ENCODE assay signal across 9 cellular contexts in genomic region chr7:27196287-27196739, GRCh38. TPM values are rescaled to one million over a fixed set of nuclear protein-coding genes. Genes with fewer than 3 reads are reported as not detected.
DNase-seq lines count a peak whose midpoint lies in the region; ATAC-seq and TF ChIP-seq lines count a peak whose summit lies in the region.
"Had no signal": no experiment of that assay in that cellular context is flagged by ENCODE, and none has a peak within 500 bp of the region (broad histone marks: within the 10 kb centered on the region; RNA-seq: fewer than 3 reads in every experiment).

No MANE protein-coding gene starts in this region.

- H3K4me1 ChIP-seq in SK-N-SH (ENCODE audit: control insufficient read depth in 1 of 2, insufficient read depth in 2 of 2, low read depth in 1 of 2, low read length in 1 of 2) = peaks cover 0 to 4% of the 10 kb centered on the region in 2 experiments; a peak in 1 of 4 replicates
- no peaks in the 10 kb centered on the region for H3K4me1 ChIP-seq in aorta (ENCODE audit: control insufficient read depth in 1 of 2, insufficient read depth in 2 of 2, low read length in 2 of 2)

- intact Hi-C loops in head of caudate nucleus (cut with DNase I) (loop anchor here (5.0 to 10.0 kb wide), 2 partner anchors 378 to 726 kb away; no protein-coding TSS in a partner anchor), aorta (cut with DNase I) (loop anchor here (5.0 to 10.0 kb wide), 4 partner anchors 718 to 898 kb away; no protein-coding TSS in a partner anchor)

- H3K9me3 ChIP-seq in MG63 (no peaks in the 10 kb centered on the region), SK-N-SH (no peaks in the 10 kb centered on the region), aorta (ENCODE audit: control insufficient read depth, low read length) (no peaks in the 10 kb centered on the region)

- peaks cover 8% of the 10 kb centered on the region for H3F3A ChIP-seq in SK-N-SH (replicated peaks; ENCODE audit: insufficient read depth)

- TF ChIP-seq CTCF in SK-N-SH (IDR thresholded peaks at IDR 0.05) = peak; percentile 99

- peaks cover 37% of the 10 kb centered on the region for H3K4me1 Mint-ChIP-seq in activated naive CD4-positive, alpha-beta T cell treated with anti-CD3 and anti-CD28 coated beads, Interleukin-2, amount 50 U/mL, for 24 hours

- H3K27me3 ChIP-seq in MG63 (peaks cover 11% of the 10 kb centered on the region; the same call in 1 of the 2 replicates), SK-N-SH (ENCODE audit: insufficient read depth) (peaks cover 82% of the 10 kb centered on the region), aorta (ENCODE audit: control insufficient read depth in 1 of 2, insufficient read depth in 2 of 2, low read length in 1 of 2) (peaks cover 0 to 2% of the 10 kb centered on the region in 2 donors)

- no peaks in the 10 kb centered on the region for H3K79me2 ChIP-seq in SK-N-SH (ENCODE audit: insufficient read depth)

- no peak overlapping the region for H2AFZ ChIP-seq in SK-N-SH (ENCODE audit: low read depth)

- DNase-seq in DMS153 treated with DMSO at 0.1 percent for 48 hours (lab: John Stamatoyannopoulos, UW; ENCODE audit: unreplicated experiment) = peak; percentile 88
- DNase-seq in MG63 = peak; percentile 50
- peak; percentile 83 for DNase-seq in SK-N-SH
- peak; percentile 69 to 94 (median 88) for DNase-seq in head of caudate nucleus
- peak; percentile 36 for DNase-seq in pulmonary artery endothelial cell (ENCODE audit: low read depth, low spot score)
- peak; percentile 88 to 95 for DNase-seq in aorta

- no peak overlapping the region for H3K4me3 Mint-ChIP-seq in activated naive CD4-positive, alpha-beta T cell treated with anti-CD3 and anti-CD28 coated beads, Interleukin-2, amount 50 U/mL, for 24 hours

- H3K27ac ChIP-seq in SK-N-SH (ENCODE audit: low read depth in 2 of 2, low read length in 1 of 2) = no peak overlapping the region
- H3K27ac ChIP-seq in aorta (ENCODE audit: low read depth in 1 of 2, low read length in 2 of 2) = no peak overlapping the region

- TF ChIP-seq EP300 in SK-N-SH (IDR thresholded peaks at IDR 0.05; ENCODE audit: borderline replicate concordance in 1 of 2, low read depth in 1 of 2, low read length in 1 of 2) = no peak

- 3% methylated on average over 6 of the region's 6 CpGs for WGBS in SK-N-SH (ENCODE audit: low lambda C conversion rate)
- WGBS in aorta, 2 donors = 4 to 5% methylated on average over 6 of the region's 6 CpGs

- H3K9me2 ChIP-seq in SK-N-SH = no peaks in the 10 kb centered on the region

- no peak overlapping the region for H3K9ac ChIP-seq in SK-N-SH

- H4K20me1 ChIP-seq in SK-N-SH (ENCODE audit: insufficient read depth) = peaks cover 3% of the 10 kb centered on the region; the same call in 1 of the 2 replicates

- no peak overlapping the region; the same call in 1 of the 2 replicates for H3K4me2 ChIP-seq in SK-N-SH

- peak; percentile 97 for TF ChIP-seq RAD21 in SK-N-SH (IDR thresholded peaks at IDR 0.05; ENCODE audit: low read length)

- POLR2A ChIA-PET in SK-N-SH (lab: Yijun Ruan, JAX) = no interaction called here

- H3K27me3 Mint-ChIP-seq in activated naive CD4-positive, alpha-beta T cell treated with anti-CD3 and anti-CD28 coated beads, Interleukin-2, amount 50 U/mL, for 24 hours = peaks cover 61% of the 10 kb centered on the region

- ATAC-seq in aorta (ENCODE audit: low FRiP score) (peak; percentile 71), GM21576 (IDR thresholded peaks at IDR 0.05; ENCODE audit: unreplicated experiment) (no peak)

- H3K9me3 Mint-ChIP-seq in activated naive CD4-positive, alpha-beta T cell treated with anti-CD3 and anti-CD28 coated beads, Interleukin-2, amount 50 U/mL, for 24 hours = no peaks in the 10 kb centered on the region

- H3K27ac Mint-ChIP-seq in activated naive CD4-positive, alpha-beta T cell treated with anti-CD3 and anti-CD28 coated beads, Interleukin-2, amount 50 U/mL, for 24 hours = peak overlapping the region; percentile 17

- CTCF ChIA-PET in SK-N-SH (lab: Yijun Ruan, JAX) = interaction anchor here (0.6 to 5.4 kb wide), 90 partner anchors 9 to 1281 kb away, joined by 3 to 74 read pairs (median 4); partner anchors contain the start of genes HOXA11 and HOXA5

- H3K36me3 Mint-ChIP-seq in activated naive CD4-positive, alpha-beta T cell treated with anti-CD3 and anti-CD28 coated beads, Interleukin-2, amount 50 U/mL, for 24 hours = no peaks in the 10 kb centered on the region

- no peak overlapping the region for H3K4me3 ChIP-seq in MG63
- H3K4me3 ChIP-seq in SK-N-SH (ENCODE audit: low read depth in 2 of 2, low read length in 1 of 2) = peak overlapping the region in 1 of 2 experiments; percentile 15; a peak in 1 of 4 replicates
- H3K4me3 ChIP-seq in aorta (ENCODE audit: low read length in 2 of 2) = no peak overlapping the region

- H3K36me3 ChIP-seq in MG63 (no peaks in the 10 kb centered on the region), SK-N-SH (replicated peaks in 1 of 2; ENCODE audit: control insufficient read depth in 1 of 2, insufficient read depth in 2 of 2, low read length in 1 of 2) (no peaks in the 10 kb centered on the region), aorta (ENCODE audit: control insufficient read depth in 1 of 2, insufficient read depth in 2 of 2, low read length in 1 of 2) (no peaks in the 10 kb centered on the region)

TF ChIP-seq in SK-N-SH, 30 proteins besides CTCF, POLR2A, EP300 and RAD21:
- peak; percentile 33 for TF ChIP-seq MXI1 (IDR thresholded peaks at IDR 0.05; ENCODE audit: low read depth, low read length)
- TF ChIP-seq RFX5 (IDR thresholded peaks at IDR 0.05; ENCODE audit: low read length) = peak; percentile 53; the same call in 1 of the 2 replicates
- TF ChIP-seq SMC3 (IDR thresholded peaks at IDR 0.05; ENCODE audit: low read depth, low read length) = peak; percentile 78
- TF ChIP-seq USF1 (IDR thresholded peaks at IDR 0.05; ENCODE audit: borderline replicate concordance, low read depth) = no peak
- peak; percentile 32 for TF ChIP-seq CHD2 (IDR thresholded peaks at IDR 0.05; ENCODE audit: low read length, partially characterized antibody)
TF ChIP-seq in SK-N-SH: peak in this region for 4.

RNA-seq across cellular contexts. Expression of gene HOXA13, which starts 3.6 kb away (rescaled TPM):
- total RNA-seq in MG63 (2014; rRNA removed; shearing (Covaris generic); ENCODE audit: low replicate concordance) = 0.30 and 1.5 TPM in 2 replicates
- polyA plus RNA-seq in SK-N-SH (2012; rRNA removed) (not detected in 2 replicates), aorta (under 1 TPM in 1 of 2 donors, not detected in 1; 0.38 TPM)
- polyA plus RNA-seq in SK-N-SH (2012; cell fraction: cytosol; rRNA removed) = not detected in 2 replicates
- not detected in 2 replicates for polyA plus RNA-seq in SK-N-SH (2012; cell fraction: nucleus; rRNA removed)
- total RNA-seq in pulmonary artery endothelial cell (not detected in 2 replicates), aorta (not detected)
- total RNA-seq: T-helper 2 cell treated with Interferon-gamma antibody and Interleukin-4, amounts not matched to agents 100 ng/mL and 5 ng/mL, for 36 hours had no signal

RNA-seq across cellular contexts. Expression of gene HOXA11, which starts 11.3 kb away (rescaled TPM):
- 3.2 and 3.7 TPM in 2 replicates for total RNA-seq in MG63 (2014; rRNA removed; shearing (Covaris generic); ENCODE audit: low replicate concordance)
- polyA plus RNA-seq in SK-N-SH (2012; rRNA removed) (not detected in 2 replicates), aorta (under 1 TPM in 1 of 2 donors, not detected in 1; 0.13 TPM)
- polyA plus RNA-seq in SK-N-SH (2012; cell fraction: cytosol; rRNA removed) = not detected in 2 replicates
- polyA plus RNA-seq in SK-N-SH (2012; cell fraction: nucleus; rRNA removed) = not detected in 2 replicates
- total RNA-seq in pulmonary artery endothelial cell (not detected in 2 replicates), aorta (under 1 TPM in 1 of 2 donors, not detected in 1; 0.81 TPM)
- total RNA-seq: T-helper 2 cell treated with Interferon-gamma antibody and Interleukin-4, amounts not matched to agents 100 ng/mL and 5 ng/mL, for 36 hours had no signal

RNA-seq across cellular contexts. Expression of gene HOXA10, which starts 22.2 kb away (rescaled TPM):
- 18.0 and 26.7 TPM in 2 replicates for total RNA-seq in MG63 (2014; rRNA removed; shearing (Covaris generic); ENCODE audit: low replicate concordance)
- polyA plus RNA-seq in SK-N-SH (2012; rRNA removed) (not detected in 2 replicates), aorta (1 to 10 TPM; 3.4 to 3.6 TPM)
- not detected in 2 replicates for polyA plus RNA-seq in SK-N-SH (2012; cell fraction: cytosol; rRNA removed)
- not detected in 2 replicates for polyA plus RNA-seq in SK-N-SH (2012; cell fraction: nucleus; rRNA removed)
- total RNA-seq in pulmonary artery endothelial cell (0.07 and 0.14 TPM in 2 replicates), aorta (10 to 100 TPM in 1 of 2 donors, 1 to 10 TPM in 1; 1.5 to 11.2 TPM)
- total RNA-seq: T-helper 2 cell treated with Interferon-gamma antibody and Interleukin-4, amounts not matched to agents 100 ng/mL and 5 ng/mL, for 36 hours had no signal

RNA-seq across cellular contexts. Expression of gene HOXA9, which starts 31.0 kb away (rescaled TPM):
- total RNA-seq in MG63 (2014; rRNA removed; shearing (Covaris generic); ENCODE audit: low replicate concordance) = 25.4 and 29.9 TPM in 2 replicates
- not detected in 2 replicates for polyA plus RNA-seq in SK-N-SH (2012; rRNA removed)
- not detected in 2 replicates for polyA plus RNA-seq in SK-N-SH (2012; cell fraction: cytosol; rRNA removed)
- not detected in 2 replicates for polyA plus RNA-seq in SK-N-SH (2012; cell fraction: nucleus; rRNA removed)
- 0.13 and 0.18 TPM in 2 replicates for total RNA-seq in pulmonary artery endothelial cell
- 1 to 10 TPM; 1.6 to 5.8 TPM for total RNA-seq in aorta
- 1 to 10 TPM; 1.5 to 3.1 TPM for polyA plus RNA-seq in aorta
- total RNA-seq: T-helper 2 cell treated with Interferon-gamma antibody and Interleukin-4, amounts not matched to agents 100 ng/mL and 5 ng/mL, for 36 hours had no signal

RNA-seq across cellular contexts. Expression of gene HOXA7, which starts 39.8 kb away (rescaled TPM):
- total RNA-seq in MG63 (2014; rRNA removed; shearing (Covaris generic); ENCODE audit: low replicate concordance) = 0.95 and 1.7 TPM in 2 replicates
- not detected in 2 replicates for polyA plus RNA-seq in SK-N-SH (2012; rRNA removed)
- not detected in 2 replicates for polyA plus RNA-seq in SK-N-SH (2012; cell fraction: cytosol; rRNA removed)
- polyA plus RNA-seq in SK-N-SH (2012; cell fraction: nucleus; rRNA removed) = not detected in 2 replicates
- total RNA-seq in pulmonary artery endothelial cell = 0.04 and 0.13 TPM in 2 replicates
- total RNA-seq in aorta = 1 to 10 TPM; 4.7 to 9.3 TPM
- polyA plus RNA-seq in aorta = 1 to 10 TPM; 2.4 to 3.3 TPM
- total RNA-seq: T-helper 2 cell treated with Interferon-gamma antibody and Interleukin-4, amounts not matched to agents 100 ng/mL and 5 ng/mL, for 36 hours had no signal

Comparison
In these comparisons a context has a peak if more than half of its experiments do, and no peak if none do; other contexts are left out.
1. DNase-seq: peak in every context shown above with its lines; median percentile 92 in aorta; 88 in DMS153 treated with DMSO at 0.1 percent for 48 hours; 88 in head of caudate nucleus; 83 in SK-N-SH; 50 in MG63; 36 in pulmonary artery endothelial cell.